1 cellular context compared by ENCODE assay signal in genomic region chr18:31614044-31614443, GRCh38.
TF ChIP-seq lines count a peak whose summit lies in the region.

No MANE protein-coding gene starts in this region.

TF ChIP-seq in GM23338, 12 proteins besides CTCF, POLR2A, EP300 and RAD21 (continued from another document):
- TF ChIP-seq ZNF462 (CRISPR knock-in tag; IDR thresholded peaks at IDR 0.05) (no peak), POLR2AphosphoS5 (IDR thresholded peaks at IDR 0.05; ENCODE audit: low read depth) (no peak), CREB1 (CRISPR knock-in tag; IDR thresholded peaks at IDR 0.05; ENCODE audit: low read depth) (no peak), EZH2phosphoT487 (IDR thresholded peaks at IDR 0.05; ENCODE audit: unreplicated experiment) (no peak), NANOG (IDR thresholded peaks at IDR 0.05; ENCODE audit: borderline replicate concordance) (no peak), ZNF114 (CRISPR knock-in tag; IDR thresholded peaks at IDR 0.05) (no peak), EZH2 (IDR thresholded peaks at IDR 0.05; ENCODE audit: low read depth, unreplicated experiment) (no peak), JUNB (IDR thresholded peaks at IDR 0.05; ENCODE audit: unreplicated experiment) (no peak)
